22 cellular contexts compared by ENCODE assay signal in genomic region chr20:51219544-51219943, GRCh38.
DNase-seq lines count a peak whose midpoint lies in the region; ATAC-seq, FAIRE-seq and TF ChIP-seq lines count a peak whose summit lies in the region.
"Had no signal": no experiment of that assay in that cellular context is flagged by ENCODE, and none has a peak within 500 bp of the region (broad histone marks: within the 10 kb centered on the region; RNA-seq: fewer than 3 reads in every experiment).

No MANE protein-coding gene starts in this region.

- H3K23me2 ChIP-seq in H1 (ENCODE audit: low read depth, low read length) = 0 out of 2 replicates have a peak, but pooled peaks cover 2% of the 10 kb centered on the region

- H3K27me3 ChIP-seq in GM23338 (ENCODE audit: insufficient read depth) (peaks cover 7% of the 10 kb centered on the region), H1 (replicated peaks in 1 of 4; ENCODE audit: control insufficient read depth in 3 of 4, extremely low read depth in 1 of 4, insufficient read depth in 3 of 4, low read length in 3 of 4) (peaks cover 0 to 6% (median under 1%) of the 10 kb centered on the region in 4 experiments; a peak in 3 of 7 replicates), neural progenitor cell (peaks cover 10% of the 10 kb centered on the region)
- H3K27me3 ChIP-seq: BE2C had no signal

- no peak overlapping the region for H3K23ac ChIP-seq in H1 (ENCODE audit: insufficient read length)

- H2BK12ac ChIP-seq in H1 (ENCODE audit: low read depth, low read length) = 0 out of 2 replicates have a peak overlapping the region, but pooled peaks have one; percentile 17

- 0 out of 2 replicates have a peak overlapping the region, but pooled peaks have one; percentile 43 for H2BK20ac ChIP-seq in H1 (ENCODE audit: low read length)

- WGBS in H1 (ENCODE audit: extremely low coverage in 1 of 2, insufficient coverage in 1 of 2, insufficient read length in 1 of 2, insufficient replicate concordance in 2 of 2, low coverage in 1 of 2, low lambda C conversion rate in 2 of 2, missing lambda C conversion rate in 1 of 2), 2 experiments = 90% methylated on average over 1 of the region's 1 CpG; no CpG with 5 or more reads in 1 of the 2 experiments

- H2AFZ ChIP-seq in GM23338 (peak overlapping the region; percentile 6; the same call in 1 of the 2 replicates), H1 (ENCODE audit: low read length) (no peak overlapping the region), neural progenitor cell (replicated peaks) (no peak overlapping the region)

- no peak overlapping the region for H3K14ac ChIP-seq in H1 (ENCODE audit: insufficient read length)

- H3K79me1 ChIP-seq in H1 (ENCODE audit: low read depth, low read length) = no peaks in the 10 kb centered on the region

- no peak overlapping the region for H2BK5ac ChIP-seq in H1 (ENCODE audit: low read depth, low read length)

- H4K8ac ChIP-seq in H1 (ENCODE audit: extremely low read depth, insufficient read depth, low read length) = no peak overlapping the region

- no peaks in the 10 kb centered on the region for H3F3A ChIP-seq in GM23338 (replicated peaks; ENCODE audit: low read depth)
- H3F3A ChIP-seq in neural progenitor cell (ENCODE audit: low read depth) = peaks cover 12% of the 10 kb centered on the region

- FAIRE-seq in HTR-8/SVneo (lab: Jason Lieb, UNC) = peak; percentile 82
- FAIRE-seq in H1 (lab: Jason Lieb, UNC) = no peak
- FAIRE-seq: A204.1, GM12892, GM19239 had no signal

- H3K79me2 ChIP-seq in GM23338 (replicated peaks; ENCODE audit: insufficient read depth) (no peaks in the 10 kb centered on the region), H1 (ENCODE audit: control insufficient read depth in 1 of 2, insufficient read depth in 2 of 2, low read length in 2 of 2) (no peaks in the 10 kb centered on the region), neural progenitor cell (ENCODE audit: low read depth) (no peaks in the 10 kb centered on the region)

- no peak overlapping the region for H3K18ac ChIP-seq in H1 (ENCODE audit: extremely low read depth, low read length)

- H2BK15ac ChIP-seq in H1 (ENCODE audit: low read length) = peak overlapping the region; percentile 81; the same call in 1 of the 2 replicates

- H3K4me2 ChIP-seq in GM23338 = no peak overlapping the region
- H3K4me2 ChIP-seq in H1 (ENCODE audit: insufficient read depth in 1 of 2, low read depth in 2 of 2, low read length in 2 of 2) = no peak overlapping the region
- no peak overlapping the region for H3K4me2 ChIP-seq in neural progenitor cell
- H3K4me2 ChIP-seq: BLaER1 had no signal

- no peak overlapping the region for H2BK120ac ChIP-seq in H1 (replicated peaks; ENCODE audit: low read depth, low read length)

- H3K4ac ChIP-seq in H1 (replicated peaks; ENCODE audit: insufficient read length, low read depth, low read length) = no peak overlapping the region

- H3K27ac Mint-ChIP-seq in GM23338 = no peak overlapping the region
- H3K27ac Mint-ChIP-seq in neural progenitor cell = peak overlapping the region; percentile 13
- H3K27ac Mint-ChIP-seq: CD4-positive, alpha-beta memory T cell had no signal

- H3K36me3 ChIP-seq in GM23338 (ENCODE audit: insufficient read depth) (no peaks in the 10 kb centered on the region), H1 (ENCODE audit: control insufficient read depth in 2 of 4, insufficient read depth in 4 of 4, low read length in 3 of 4) (no peaks in the 10 kb centered on the region), neural progenitor cell (no peaks in the 10 kb centered on the region)
- H3K36me3 ChIP-seq: BE2C, BLaER1 had no signal

- no peak for TF ChIP-seq EP300 in H1 (IDR thresholded peaks at IDR 0.05; ENCODE audit: borderline replicate concordance in 1 of 2, low read depth in 2 of 2, low read length in 2 of 2)

- H3K9me3 ChIP-seq in H1 (ENCODE audit: insufficient read depth in 2 of 2, low read depth in 1 of 2, low read length in 1 of 2) (peaks cover 17 to 19% of the 10 kb centered on the region in 2 experiments), neural progenitor cell (ENCODE audit: low read depth) (no peaks in the 10 kb centered on the region)
- H3K9me3 ChIP-seq: BE2C had no signal

- H3K9me2 ChIP-seq in GM23338 (ENCODE audit: insufficient read depth) = peaks cover 6% of the 10 kb centered on the region; the same call in 1 of the 2 replicates

- H3K36me3 Mint-ChIP-seq in GM23338 (ENCODE audit: low read depth) (peaks cover 16% of the 10 kb centered on the region), neural progenitor cell (no peaks in the 10 kb centered on the region)
- H3K36me3 Mint-ChIP-seq: CD14-positive monocyte; CD4-positive, alpha-beta memory T cell; CD4-positive, CD25-positive, alpha-beta regulatory T cell had no signal

- 0 out of 2 replicates have a peak overlapping the region, but pooled peaks have one; percentile 28 for H2AK5ac ChIP-seq in H1 (ENCODE audit: low read depth, low read length)

- H3K4me1 ChIP-seq in GM23338 (ENCODE audit: insufficient read depth) = peaks cover 32% of the 10 kb centered on the region
- peaks cover 2 to 11% (median 3%) of the 10 kb centered on the region in 4 experiments; a peak in 5 of 7 replicates for H3K4me1 ChIP-seq in H1 (replicated peaks in 1 of 4; ENCODE audit: control insufficient read depth in 3 of 4, insufficient read depth in 4 of 4, low read length in 3 of 4)
- peaks cover 13% of the 10 kb centered on the region for H3K4me1 ChIP-seq in neural progenitor cell
- H3K4me1 ChIP-seq: BE2C, BLaER1 had no signal

- H3K4me1 Mint-ChIP-seq in GM23338 = peaks cover 33% of the 10 kb centered on the region
- H3K4me1 Mint-ChIP-seq in neural progenitor cell = peaks cover 31% of the 10 kb centered on the region

- no peak for DNase-seq in GM23338 (ENCODE audit: low spot score)
- DNase-seq in HTR-8/SVneo (ENCODE audit: insufficient read length, low spot score) = no peak
- no peak for DNase-seq in H1 (ENCODE audit: low read depth in 1 of 2, low spot score in 2 of 2)
- DNase-seq in neural progenitor cell (ENCODE audit: low spot score) = no peak
- DNase-seq in activated CD4-positive, CD25-positive, alpha-beta regulatory T cell treated with anti-CD3 and anti-CD28 coated beads, Interleukin-2, amount 50 U/mL, for 72 hours = no peak
- DNase-seq: COR-L47, DMS 273 treated with DMSO at 0.1 percent for 48 hours, DMS153, DMS79, GDM1 had no signal

- TF ChIP-seq CTCF in GM23338 (conservative IDR thresholded peaks at IDR 0.05; ENCODE audit: low read depth in 2 of 2) = no peak
- no peak for TF ChIP-seq CTCF in H1 (IDR thresholded peaks at IDR 0.05; ENCODE audit: control extremely low read depth in 1 of 3, insufficient read depth in 1 of 3, low read depth in 1 of 3, low read length in 3 of 3)
- no peak for TF ChIP-seq CTCF in neural progenitor cell (IDR thresholded peaks at IDR 0.05)

- CTCF ChIA-PET in H1 (lab: Charles Lee; ENCODE audit: partially characterized antibody) = interaction anchor here (0.6 to 1.7 kb wide), 10 partner anchors 20 to 539 kb away, joined by 3 to 5 read pairs (median 3); no protein-coding TSS in a partner anchor

- POLR2A ChIA-PET in H1 (lab: Charles Lee; ENCODE audit: partially characterized antibody) = no interaction called here

- no peak for TF ChIP-seq RAD21 in H1 (IDR thresholded peaks at IDR 0.05 in 1 of 2, conservative IDR thresholded peaks at IDR 0.05 in 1 of 2; ENCODE audit: low read depth in 2 of 2, low read length in 2 of 2)

- H3K9me3 Mint-ChIP-seq in GM23338 = peaks cover 37% of the 10 kb centered on the region
- H3K9me3 Mint-ChIP-seq in neural progenitor cell = peaks cover 31% of the 10 kb centered on the region

- H3K27ac ChIP-seq in GM23338 (ENCODE audit: low read depth) (no peak overlapping the region), H1 (ENCODE audit: low read depth, low read length) (no peak overlapping the region), neural progenitor cell (no peak overlapping the region)
- H3K27ac ChIP-seq: BLaER1 had no signal

- no peak overlapping the region for H3K4me3 Mint-ChIP-seq in GM23338
- peak overlapping the region; percentile 22 for H3K4me3 Mint-ChIP-seq in neural progenitor cell
- H3K4me3 Mint-ChIP-seq: CD14-positive monocyte; CD4-positive, CD25-positive, alpha-beta regulatory T cell; CD8-positive, alpha-beta memory T cell had no signal

- H3K4me3 ChIP-seq in GM23338 (no peak overlapping the region), H1 (ENCODE audit: extremely low read depth in 1 of 4, insufficient read depth in 2 of 4, low read depth in 3 of 4, low read length in 4 of 4) (no peak overlapping the region), neural progenitor cell (no peak overlapping the region)
- H3K4me3 ChIP-seq: BLaER1, GM12878 had no signal

- TF ChIP-seq POLR2A in H1 (IDR thresholded peaks at IDR 0.05; ENCODE audit: control extremely low read depth in 1 of 2, low read depth in 2 of 2, low read length in 2 of 2) = no peak

- no peak overlapping the region for H3K56ac ChIP-seq in H1 (replicated peaks; ENCODE audit: insufficient read length, low read depth, low read length)

- H4K5ac ChIP-seq in H1 (ENCODE audit: insufficient read length, low read depth, low read length) = no peak overlapping the region

- peaks cover 11% of the 10 kb centered on the region for H3K27me3 Mint-ChIP-seq in GM23338 (ENCODE audit: insufficient read depth, low read depth, poor library complexity)
- H3K27me3 Mint-ChIP-seq in neural progenitor cell (ENCODE audit: insufficient read depth, low read depth) = peaks cover 9% of the 10 kb centered on the region

- no peak overlapping the region for H3K9ac ChIP-seq in H1 (replicated peaks in 1 of 4; ENCODE audit: extremely low read depth in 1 of 4, low read depth in 3 of 4, low read length in 3 of 4)
- H3K9ac ChIP-seq in neural progenitor cell = no peak overlapping the region
- H3K9ac ChIP-seq: BLaER1 had no signal

- no peaks in the 10 kb centered on the region for H4K20me1 ChIP-seq in GM23338 (replicated peaks; ENCODE audit: insufficient read depth)
- H4K20me1 ChIP-seq in H1 (replicated peaks in 1 of 2; ENCODE audit: control insufficient read depth in 1 of 2, insufficient read depth in 2 of 2, low read length in 2 of 2) = no peaks in the 10 kb centered on the region
- H4K20me1 ChIP-seq in neural progenitor cell (ENCODE audit: low read depth) = no peaks in the 10 kb centered on the region
- H4K20me1 ChIP-seq: BLaER1 had no signal

- H4K91ac ChIP-seq in H1 (replicated peaks; ENCODE audit: insufficient read length, low read length) = no peak overlapping the region

- ATAC-seq in GM23338 (no peak), GM18861 (IDR thresholded peaks at IDR 0.05; ENCODE audit: unreplicated experiment) (no peak), HG03520 (IDR thresholded peaks at IDR 0.05; ENCODE audit: unreplicated experiment) (no peak)

TF ChIP-seq in H1, 55 proteins besides CTCF, POLR2A, EP300 and RAD21 (continues in another document):
- no peak for TF ChIP-seq ZNF274 (IDR thresholded peaks at IDR 0.05; ENCODE audit: borderline replicate concordance, extremely low read depth, low read length)
- no peak for TF ChIP-seq MAX (IDR thresholded peaks at IDR 0.05)
- no peak for TF ChIP-seq KDM5A (IDR thresholded peaks at IDR 0.05; ENCODE audit: low read length)
- TF ChIP-seq BRCA1 (IDR thresholded peaks at IDR 0.05; ENCODE audit: low read depth, low read length) = no peak
